ENCODE assay signal across 8 cellular contexts in genomic region chr15:99450896-99451358, GRCh38.
A peak's percentile ranks its signal among the peaks of the same experiment; 100 is the strongest.
DNase-seq lines count a peak whose midpoint lies in the region; ATAC-seq and TF ChIP-seq lines count a peak whose summit lies in the region.

No MANE protein-coding gene starts in this region.

- no peaks in the 10 kb centered on the region for H3K27me3 Mint-ChIP-seq in stimulated activated memory B cell treated with anti-CD40 and anti-IgM and Interleukin-4, amounts not matched to agents 10 μg/mL and 1 μg/mL and 100 μg/mL, for 72 hours

- H3K4me3 Mint-ChIP-seq in stimulated activated memory B cell treated with anti-CD40 and anti-IgM and Interleukin-4, amounts not matched to agents 10 μg/mL and 1 μg/mL and 100 μg/mL, for 72 hours = peak overlapping the region; percentile 61

- H3K27ac Mint-ChIP-seq in stimulated activated memory B cell treated with anti-CD40 and anti-IgM and Interleukin-4, amounts not matched to agents 10 μg/mL and 1 μg/mL and 100 μg/mL, for 72 hours = peak overlapping the region; percentile 87

- ATAC-seq in stimulated activated memory B cell treated with anti-CD40 and anti-IgM and Interleukin-4, amounts not matched to agents 10 μg/mL and 1 μg/mL and 100 μg/mL, for 72 hours = peak; percentile 29
- ATAC-seq in HG02588 (IDR thresholded peaks at IDR 0.05; ENCODE audit: unreplicated experiment) (no peak), GM21515 (IDR thresholded peaks at IDR 0.05; ENCODE audit: unreplicated experiment) (no peak)

- no peak overlapping the region for H3K4me3 ChIP-seq in HAP-1
- H3K4me3 ChIP-seq in brain microvascular endothelial cell (ENCODE audit: low read depth, low read length) = no peak overlapping the region

- no peaks in the 10 kb centered on the region for H3K9me3 Mint-ChIP-seq in stimulated activated memory B cell treated with anti-CD40 and anti-IgM and Interleukin-4, amounts not matched to agents 10 μg/mL and 1 μg/mL and 100 μg/mL, for 72 hours

- H3K36me3 Mint-ChIP-seq in stimulated activated memory B cell treated with anti-CD40 and anti-IgM and Interleukin-4, amounts not matched to agents 10 μg/mL and 1 μg/mL and 100 μg/mL, for 72 hours = no peaks in the 10 kb centered on the region

- no peaks in the 10 kb centered on the region for H3K36me3 ChIP-seq in HAP-1 (replicated peaks)
- no peaks in the 10 kb centered on the region for H3K36me3 ChIP-seq in brain microvascular endothelial cell (replicated peaks)

- H3K27ac ChIP-seq in brain microvascular endothelial cell = no peak overlapping the region

- in situ Hi-C loops in HAP-1 (cut with MboI; ENCODE audit: low sequenced_read_pairs) = no loop called here
- in situ Hi-C loops in brain microvascular endothelial cell (cut with HindIII; ENCODE audit: low pct_ligation_motif_present, low sequenced_read_pairs) = no loop called here

- no peaks in the 10 kb centered on the region for H3K9me3 ChIP-seq in HAP-1

- peaks cover 16% of the 10 kb centered on the region for H3K4me1 ChIP-seq in HAP-1

- H3K27me3 ChIP-seq in HAP-1 (ENCODE audit: low read depth) (no peaks in the 10 kb centered on the region), brain microvascular endothelial cell (replicated peaks) (no peaks in the 10 kb centered on the region)

- peak; percentile 61 to 92 for DNase-seq in HAP-1 (ENCODE audit: low spot score in 2 of 2)
- peak; percentile 38 for DNase-seq in T-helper 9 cell
- peak; percentile 37 for DNase-seq in brain microvascular endothelial cell
- peak; percentile 54 to 91 for DNase-seq in lung microvascular endothelial cell (ENCODE audit: low read depth in 2 of 2)
- DNase-seq in HuH-7.5 (ENCODE audit: low spot score) = no peak

- TF ChIP-seq CTCF in brain microvascular endothelial cell (IDR thresholded peaks at IDR 0.05; ENCODE audit: low read depth, low read length, missing control alignments) = no peak

- peaks cover 65% of the 10 kb centered on the region for H3K4me1 Mint-ChIP-seq in stimulated activated memory B cell treated with anti-CD40 and anti-IgM and Interleukin-4, amounts not matched to agents 10 μg/mL and 1 μg/mL and 100 μg/mL, for 72 hours
